Comparison of ENCODE assay signal across 15 cellular contexts in the genomic region with DNA sequence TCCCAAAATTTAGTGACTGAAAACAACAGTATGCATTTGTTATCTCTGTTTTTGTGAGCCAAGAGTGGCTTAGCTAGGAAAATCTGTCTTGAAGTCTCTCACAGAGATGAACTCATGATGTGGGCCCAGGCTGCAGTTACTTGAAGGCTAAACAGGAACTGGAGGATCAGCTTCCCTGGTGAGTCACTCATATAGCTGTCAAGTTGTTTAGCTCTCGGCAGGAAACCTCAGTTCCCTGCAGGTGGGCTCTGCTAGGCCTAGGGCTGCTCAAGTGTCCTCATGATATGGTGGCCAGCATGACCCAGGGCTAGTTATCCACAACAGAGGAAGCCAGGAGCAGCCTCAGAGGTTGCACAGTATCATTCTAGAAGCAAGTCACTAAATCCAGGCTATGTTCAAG. TPM values are rescaled to one million over a fixed set of nuclear protein-coding genes. Genes with fewer than 3 reads are reported as not detected.
DNase-seq lines count a peak whose midpoint lies in the region; FAIRE-seq and TF ChIP-seq lines count a peak whose summit lies in the region.
"Had no signal": no experiment of that assay in that cellular context is flagged by ENCODE, and none has a peak within 500 bp of the region (broad histone marks: within the 10 kb centered on the region; RNA-seq: fewer than 3 reads in every experiment).

No MANE protein-coding gene starts in this region.

- H3K4me1 Mint-ChIP-seq in HFFc6 (ENCODE audit: low read depth): 0 out of 2 replicates have a peak, but pooled peaks cover 6% of the 10 kb centered on the region

- CTCF ChIA-PET in AG04449 (lab: Yijun Ruan, JAX): interaction anchor here (1.5 kb wide), 1 partner anchor 20 kb away, joined by 3 read pairs; no protein-coding TSS in a partner anchor

- TF ChIP-seq CTCF in AG04449 (IDR thresholded peaks at IDR 0.05; ENCODE audit: insufficient read depth, low read length, missing control alignments) (no peak), HFFc6 (IDR thresholded peaks at IDR 0.05) (no peak), hepatocyte (IDR thresholded peaks at IDR 0.05; ENCODE audit: poor library complexity) (no peak), thyroid gland (IDR thresholded peaks at IDR 0.05) (no peak)

- H3K9me3 ChIP-seq in hepatocyte (ENCODE audit: low read depth) (no peaks in the 10 kb centered on the region), thyroid gland (no peaks in the 10 kb centered on the region)
- H3K9me3 ChIP-seq: tibial nerve had no signal

- H3K27ac Mint-ChIP-seq in HFFc6: peak overlapping the region; percentile 23; the same call in 1 of the 2 replicates

- peak; percentile 21 for DNase-seq in AG04449 (ENCODE audit: low read depth, low spot score)
- DNase-seq in HFFc6: peak; percentile 46
- peak; percentile 50 for DNase-seq in SKM-1 treated with dmso at 0.1 percent for 144 hours (lab: John Stamatoyannopoulos, UW; ENCODE audit: unreplicated experiment)
- DNase-seq in hepatocyte (ENCODE audit: low spot score): peak; percentile 64
- DNase-seq in GM19239 (ENCODE audit: insufficient read length, low spot score): no peak
- no peak for DNase-seq in thyroid gland
- DNase-seq in NCI-H187 (lab: John Stamatoyannopoulos, UW): no peak
- no peak for DNase-seq in stimulated activated CD4-positive, alpha-beta T cell treated with anti-CD3 and anti-CD28 coated beads, Interleukin-1b, Interleukin-23, amount 100 ng/mL, for 48 hours
- DNase-seq: amniotic stem cell, NCI-H446, occipital lobe had no signal

- no peaks in the 10 kb centered on the region for H3K36me3 ChIP-seq in hepatocyte (replicated peaks; ENCODE audit: insufficient read depth, low read depth)
- no peaks in the 10 kb centered on the region for H3K36me3 ChIP-seq in thyroid gland
- H3K36me3 ChIP-seq: tibial nerve had no signal

- H3K4me3 ChIP-seq in AG04449 (ENCODE audit: low read depth, low read length) (no peak overlapping the region), hepatocyte (no peak overlapping the region), thyroid gland (replicated peaks in 1 of 3) (no peak overlapping the region)
- H3K4me3 ChIP-seq: SK-N-MC, tibial nerve had no signal

- no peak for TF ChIP-seq POLR2A in thyroid gland (IDR thresholded peaks at IDR 0.05)

- no peaks in the 10 kb centered on the region for H4K20me1 ChIP-seq in hepatocyte (ENCODE audit: insufficient read depth, poor library complexity, severe bottlenecking)

- H3K27me3 ChIP-seq in hepatocyte (no peaks in the 10 kb centered on the region), thyroid gland (no peaks in the 10 kb centered on the region)
- H3K27me3 ChIP-seq: tibial nerve had no signal

- H3K4me1 ChIP-seq in hepatocyte (ENCODE audit: insufficient read depth): no peaks in the 10 kb centered on the region
- no peaks in the 10 kb centered on the region for H3K4me1 ChIP-seq in thyroid gland
- H3K4me1 ChIP-seq: tibial nerve had no signal

- H3K9me2 ChIP-seq in hepatocyte (replicated peaks; ENCODE audit: insufficient read depth): no peaks in the 10 kb centered on the region

- H3K9me3 Mint-ChIP-seq in HFFc6: no peaks in the 10 kb centered on the region

- H3K4me3 Mint-ChIP-seq in HFFc6: no peak overlapping the region

- no peak overlapping the region for H2AFZ ChIP-seq in hepatocyte

- no peaks in the 10 kb centered on the region for H3K79me2 ChIP-seq in hepatocyte

- FAIRE-seq in GM19239 (lab: Jason Lieb, UNC): no peak
- FAIRE-seq: endothelial cell of umbilical vein had no signal

- intact Hi-C loops in thyroid gland (cut with DNase I): no loop called here

- H3K4me2 ChIP-seq in hepatocyte: no peak overlapping the region

- H3K36me3 Mint-ChIP-seq in HFFc6 (ENCODE audit: low read depth): no peaks in the 10 kb centered on the region

- H3K27ac ChIP-seq in hepatocyte (no peak overlapping the region), thyroid gland (no peak overlapping the region)
- H3K27ac ChIP-seq: C4-2B, SK-N-MC, tibial nerve had no signal

- 30% methylated on average over 1 of the region's 1 CpG for WGBS in hepatocyte (ENCODE audit: low lambda C conversion rate, missing lambda C conversion rate)
- WGBS in thyroid gland, 2 donors: 55 to 75% methylated on average over 1 of the region's 1 CpG

- POLR2A ChIA-PET in AG04449 (lab: Yijun Ruan, JAX): no interaction called here

- H3K27me3 Mint-ChIP-seq in HFFc6 (ENCODE audit: insufficient read depth): peaks cover 7% of the 10 kb centered on the region

RNA-seq across cellular contexts. Expression of a gene that starts 30.2 kb away (rescaled TPM):
- 10 to 100 TPM; 13.2 to 17.3 (median 14.6) TPM for total RNA-seq in HFFc6 (2021; fragmentation: NEBNext Ultra II Directional; extraction: Animal tissue kit (Norgen Biotek cat#: 25700))
- 19.9 TPM in 2 replicates for total RNA-seq in hepatocyte
- 10.5 and 13.6 TPM in 2 replicates for polyA plus RNA-seq in hepatocyte
- total RNA-seq in thyroid gland: 10 to 100 TPM; 18.3 to 33.2 (median 28.7) TPM

RNA-seq across cellular contexts. Expression of a gene that starts 38.8 kb away (rescaled TPM):
- total RNA-seq in HFFc6 (2021; fragmentation: NEBNext Ultra II Directional; extraction: Animal tissue kit (Norgen Biotek cat#: 25700)): 10 to 100 TPM; 30.2 to 35.6 (median 33.3) TPM
- total RNA-seq in hepatocyte: 28.9 and 32.9 TPM in 2 replicates
- 9.3 and 12.5 TPM in 2 replicates for polyA plus RNA-seq in hepatocyte
- total RNA-seq in thyroid gland: 10 to 100 TPM; 36.3 to 53.5 (median 41.8) TPM

Comparison
In these comparisons a context has a peak if more than half of its experiments do, and no peak if none do; other contexts are left out.
1. DNase-seq: peak in AG04449 (single experiment), HFFc6 (single experiment), SKM-1 treated with dmso at 0.1 percent for 144 hours (single experiment) and hepatocyte (single experiment); none in GM19239 (single experiment), thyroid gland (0 of 2), NCI-H187 (0 of 2) and stimulated activated CD4-positive, alpha-beta T cell treated with anti-CD3 and anti-CD28 coated beads, Interleukin-1b, Interleukin-23, amount 100 ng/mL, for 48 hours (single experiment).